Comparison of ENCODE assay signal across 1 cellular context in the genomic region with DNA sequence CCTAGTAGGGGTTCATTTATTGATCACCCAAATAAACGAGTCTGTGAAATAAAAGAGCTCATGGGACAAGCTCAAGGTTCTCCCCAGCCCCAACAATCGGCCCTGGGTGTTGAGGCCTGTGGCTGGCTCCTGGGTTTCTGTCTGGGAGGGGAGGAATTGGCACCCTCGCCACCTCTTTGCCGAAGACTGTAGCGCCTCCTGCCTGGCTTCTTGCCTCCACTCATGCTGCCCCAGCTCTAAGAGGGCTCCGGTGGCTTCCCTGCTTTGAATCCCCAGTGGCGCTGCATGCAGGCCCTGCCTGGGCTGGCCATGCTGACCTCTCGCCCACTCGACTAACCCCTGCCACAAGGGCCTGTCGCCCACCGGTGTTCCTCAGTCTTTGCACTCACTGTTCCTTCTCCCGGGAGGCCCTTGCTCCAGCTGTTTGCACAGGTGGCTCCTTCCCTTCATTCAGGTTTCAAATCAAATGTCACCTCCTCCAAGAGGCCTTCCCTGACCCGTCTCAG.
TF ChIP-seq lines count a peak whose summit lies in the region.

No MANE protein-coding gene starts in this region.

TF ChIP-seq in GM23338, 12 proteins besides CTCF, POLR2A, EP300 and RAD21:
- TF ChIP-seq, protein P1, sequence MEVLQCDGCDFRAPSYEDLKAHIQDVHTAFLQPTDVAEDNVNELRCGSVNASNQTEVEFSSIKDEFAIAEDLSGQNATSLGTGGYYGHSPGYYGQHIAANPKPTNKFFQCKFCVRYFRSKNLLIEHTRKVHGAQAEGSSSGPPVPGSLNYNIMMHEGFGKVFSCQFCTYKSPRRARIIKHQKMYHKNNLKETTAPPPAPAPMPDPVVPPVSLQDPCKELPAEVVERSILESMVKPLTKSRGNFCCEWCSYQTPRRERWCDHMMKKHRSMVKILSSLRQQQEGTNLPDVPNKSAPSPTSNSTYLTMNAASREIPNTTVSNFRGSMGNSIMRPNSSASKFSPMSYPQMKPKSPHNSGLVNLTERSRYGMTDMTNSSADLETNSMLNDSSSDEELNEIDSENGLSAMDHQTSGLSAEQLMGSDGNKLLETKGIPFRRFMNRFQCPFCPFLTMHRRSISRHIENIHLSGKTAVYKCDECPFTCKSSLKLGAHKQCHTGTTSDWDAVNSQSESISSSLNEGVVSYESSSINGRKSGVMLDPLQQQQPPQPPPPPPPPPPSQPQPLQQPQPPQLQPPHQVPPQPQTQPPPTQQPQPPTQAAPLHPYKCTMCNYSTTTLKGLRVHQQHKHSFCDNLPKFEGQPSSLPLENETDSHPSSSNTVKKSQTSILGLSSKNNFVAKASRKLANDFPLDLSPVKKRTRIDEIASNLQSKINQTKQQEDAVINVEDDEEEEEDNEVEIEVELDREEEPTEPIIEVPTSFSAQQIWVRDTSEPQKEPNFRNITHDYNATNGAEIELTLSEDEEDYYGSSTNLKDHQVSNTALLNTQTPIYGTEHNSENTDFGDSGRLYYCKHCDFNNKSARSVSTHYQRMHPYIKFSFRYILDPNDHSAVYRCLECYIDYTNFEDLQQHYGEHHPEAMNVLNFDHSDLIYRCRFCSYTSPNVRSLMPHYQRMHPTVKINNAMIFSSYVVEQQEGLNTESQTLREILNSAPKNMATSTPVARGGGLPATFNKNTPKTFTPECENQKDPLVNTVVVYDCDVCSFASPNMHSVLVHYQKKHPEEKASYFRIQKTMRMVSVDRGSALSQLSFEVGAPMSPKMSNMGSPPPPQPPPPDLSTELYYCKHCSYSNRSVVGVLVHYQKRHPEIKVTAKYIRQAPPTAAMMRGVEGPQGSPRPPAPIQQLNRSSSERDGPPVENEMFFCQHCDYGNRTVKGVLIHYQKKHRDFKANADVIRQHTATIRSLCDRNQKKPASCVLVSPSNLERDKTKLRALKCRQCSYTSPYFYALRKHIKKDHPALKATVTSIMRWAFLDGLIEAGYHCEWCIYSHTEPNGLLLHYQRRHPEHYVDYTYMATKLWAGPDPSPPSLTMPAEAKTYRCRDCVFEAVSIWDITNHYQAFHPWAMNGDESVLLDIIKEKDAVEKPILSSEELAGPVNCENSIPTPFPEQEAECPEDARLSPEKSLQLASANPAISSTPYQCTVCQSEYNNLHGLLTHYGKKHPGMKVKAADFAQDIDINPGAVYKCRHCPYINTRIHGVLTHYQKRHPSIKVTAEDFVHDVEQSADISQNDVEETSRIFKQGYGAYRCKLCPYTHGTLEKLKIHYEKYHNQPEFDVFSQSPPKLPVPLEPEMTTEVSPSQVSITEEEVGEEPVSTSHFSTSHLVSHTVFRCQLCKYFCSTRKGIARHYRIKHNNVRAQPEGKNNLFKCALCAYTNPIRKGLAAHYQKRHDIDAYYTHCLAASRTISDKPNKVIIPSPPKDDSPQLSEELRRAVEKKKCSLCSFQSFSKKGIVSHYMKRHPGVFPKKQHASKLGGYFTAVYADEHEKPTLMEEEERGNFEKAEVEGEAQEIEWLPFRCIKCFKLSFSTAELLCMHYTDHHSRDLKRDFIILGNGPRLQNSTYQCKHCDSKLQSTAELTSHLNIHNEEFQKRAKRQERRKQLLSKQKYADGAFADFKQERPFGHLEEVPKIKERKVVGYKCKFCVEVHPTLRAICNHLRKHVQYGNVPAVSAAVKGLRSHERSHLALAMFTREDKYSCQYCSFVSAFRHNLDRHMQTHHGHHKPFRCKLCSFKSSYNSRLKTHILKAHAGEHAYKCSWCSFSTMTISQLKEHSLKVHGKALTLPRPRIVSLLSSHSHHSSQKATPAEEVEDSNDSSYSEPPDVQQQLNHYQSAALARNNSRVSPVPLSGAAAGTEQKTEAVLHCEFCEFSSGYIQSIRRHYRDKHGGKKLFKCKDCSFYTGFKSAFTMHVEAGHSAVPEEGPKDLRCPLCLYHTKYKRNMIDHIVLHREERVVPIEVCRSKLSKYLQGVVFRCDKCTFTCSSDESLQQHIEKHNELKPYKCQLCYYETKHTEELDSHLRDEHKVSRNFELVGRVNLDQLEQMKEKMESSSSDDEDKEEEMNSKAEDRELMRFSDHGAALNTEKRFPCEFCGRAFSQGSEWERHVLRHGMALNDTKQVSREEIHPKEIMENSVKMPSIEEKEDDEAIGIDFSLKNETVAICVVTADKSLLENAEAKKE (CRISPR knock-in tag; IDR thresholded peaks at IDR 0.05), result no peak
- TF ChIP-seq EZH2phosphoT487 (IDR thresholded peaks at IDR 0.05; ENCODE audit: unreplicated experiment) (no peak), EZH2 (IDR thresholded peaks at IDR 0.05; ENCODE audit: low read depth, unreplicated experiment) (no peak), NANOG (IDR thresholded peaks at IDR 0.05; ENCODE audit: borderline replicate concordance) (no peak), ZNF114 (CRISPR knock-in tag; IDR thresholded peaks at IDR 0.05) (no peak), ZNF331 (CRISPR knock-in tag; IDR thresholded peaks at IDR 0.05; ENCODE audit: low read depth) (no peak), STAT1 (IDR thresholded peaks at IDR 0.05; ENCODE audit: unreplicated experiment) (no peak), JUNB (IDR thresholded peaks at IDR 0.05; ENCODE audit: unreplicated experiment) (no peak), POLR2AphosphoS5 (IDR thresholded peaks at IDR 0.05; ENCODE audit: low read depth) (no peak), CREB1 (CRISPR knock-in tag; IDR thresholded peaks at IDR 0.05; ENCODE audit: low read depth) (no peak)
- TF ChIP-seq, protein P2, sequence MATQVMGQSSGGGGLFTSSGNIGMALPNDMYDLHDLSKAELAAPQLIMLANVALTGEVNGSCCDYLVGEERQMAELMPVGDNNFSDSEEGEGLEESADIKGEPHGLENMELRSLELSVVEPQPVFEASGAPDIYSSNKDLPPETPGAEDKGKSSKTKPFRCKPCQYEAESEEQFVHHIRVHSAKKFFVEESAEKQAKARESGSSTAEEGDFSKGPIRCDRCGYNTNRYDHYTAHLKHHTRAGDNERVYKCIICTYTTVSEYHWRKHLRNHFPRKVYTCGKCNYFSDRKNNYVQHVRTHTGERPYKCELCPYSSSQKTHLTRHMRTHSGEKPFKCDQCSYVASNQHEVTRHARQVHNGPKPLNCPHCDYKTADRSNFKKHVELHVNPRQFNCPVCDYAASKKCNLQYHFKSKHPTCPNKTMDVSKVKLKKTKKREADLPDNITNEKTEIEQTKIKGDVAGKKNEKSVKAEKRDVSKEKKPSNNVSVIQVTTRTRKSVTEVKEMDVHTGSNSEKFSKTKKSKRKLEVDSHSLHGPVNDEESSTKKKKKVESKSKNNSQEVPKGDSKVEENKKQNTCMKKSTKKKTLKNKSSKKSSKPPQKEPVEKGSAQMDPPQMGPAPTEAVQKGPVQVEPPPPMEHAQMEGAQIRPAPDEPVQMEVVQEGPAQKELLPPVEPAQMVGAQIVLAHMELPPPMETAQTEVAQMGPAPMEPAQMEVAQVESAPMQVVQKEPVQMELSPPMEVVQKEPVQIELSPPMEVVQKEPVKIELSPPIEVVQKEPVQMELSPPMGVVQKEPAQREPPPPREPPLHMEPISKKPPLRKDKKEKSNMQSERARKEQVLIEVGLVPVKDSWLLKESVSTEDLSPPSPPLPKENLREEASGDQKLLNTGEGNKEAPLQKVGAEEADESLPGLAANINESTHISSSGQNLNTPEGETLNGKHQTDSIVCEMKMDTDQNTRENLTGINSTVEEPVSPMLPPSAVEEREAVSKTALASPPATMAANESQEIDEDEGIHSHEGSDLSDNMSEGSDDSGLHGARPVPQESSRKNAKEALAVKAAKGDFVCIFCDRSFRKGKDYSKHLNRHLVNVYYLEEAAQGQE (IDR thresholded peaks at IDR 0.05; ENCODE audit: unreplicated experiment), result no peak
- TF ChIP-seq, protein P3, sequence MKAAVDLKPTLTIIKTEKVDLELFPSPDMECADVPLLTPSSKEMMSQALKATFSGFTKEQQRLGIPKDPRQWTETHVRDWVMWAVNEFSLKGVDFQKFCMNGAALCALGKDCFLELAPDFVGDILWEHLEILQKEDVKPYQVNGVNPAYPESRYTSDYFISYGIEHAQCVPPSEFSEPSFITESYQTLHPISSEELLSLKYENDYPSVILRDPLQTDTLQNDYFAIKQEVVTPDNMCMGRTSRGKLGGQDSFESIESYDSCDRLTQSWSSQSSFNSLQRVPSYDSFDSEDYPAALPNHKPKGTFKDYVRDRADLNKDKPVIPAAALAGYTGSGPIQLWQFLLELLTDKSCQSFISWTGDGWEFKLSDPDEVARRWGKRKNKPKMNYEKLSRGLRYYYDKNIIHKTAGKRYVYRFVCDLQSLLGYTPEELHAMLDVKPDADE (IDR thresholded peaks at IDR 0.05), result no peak
